Comparison of ENCODE assay signal across 20 cellular contexts in the genomic region with DNA sequence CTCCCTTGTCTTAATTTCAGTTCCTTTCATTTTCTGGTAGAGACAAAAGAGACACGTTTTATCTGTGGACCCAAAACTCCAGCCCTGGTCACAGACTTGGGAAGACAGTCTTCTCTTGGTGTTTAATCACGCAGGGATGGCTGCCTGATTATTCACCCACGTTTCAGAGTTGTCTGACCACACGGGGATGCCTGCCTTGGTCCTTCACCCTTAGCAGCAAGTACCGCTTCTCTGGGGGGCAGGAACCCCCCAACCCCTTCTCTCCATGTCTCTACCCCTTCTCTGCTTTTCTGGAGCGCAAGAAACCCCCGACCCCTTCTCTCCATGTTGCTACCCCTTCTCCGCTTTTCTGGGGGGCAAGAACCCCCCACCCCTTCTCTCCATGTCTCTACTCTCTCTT.
DNase-seq lines count a peak whose midpoint lies in the region; ATAC-seq and TF ChIP-seq lines count a peak whose summit lies in the region.
"Had no signal": no experiment of that assay in that cellular context is flagged by ENCODE, and none has a peak within 500 bp of the region (broad histone marks: within the 10 kb centered on the region; RNA-seq: fewer than 3 reads in every experiment).

No MANE protein-coding gene starts in this region.

- H3K79me2 ChIP-seq in mesendoderm (ENCODE audit: control insufficient read depth, insufficient read depth, low read length) = peaks cover 7% of the 10 kb centered on the region

- H3K27ac ChIP-seq in iPS DF 6.9 (ENCODE audit: low read length) = peak overlapping the region; percentile 52
- peak overlapping the region; percentile 97 for H3K27ac ChIP-seq in mesendoderm (ENCODE audit: low read depth, low read length)
- H3K27ac ChIP-seq: C4-2B, Peyer's patch, SJCRH30 had no signal

- WGBS in iPS DF 6.9 (ENCODE audit: insufficient coverage, insufficient read length) = no CpG with 5 or more reads among the region's 8 CpGs
- no CpG with 5 or more reads among the region's 8 CpGs for WGBS in mesendoderm (ENCODE audit: extremely low coverage, insufficient coverage, low lambda C conversion rate)

- H3K4me3 Mint-ChIP-seq in activated CD4-positive, alpha-beta memory T cell treated with anti-CD3 and anti-CD28 coated beads, Interleukin-2, amount 10 ng/mL, durations not matched to agents 7 days and 5 days = no peak overlapping the region
- H3K4me3 Mint-ChIP-seq: CD8-positive, alpha-beta memory T cell; HFFc6 had no signal

- peak overlapping the region; percentile 92 for H3K18ac ChIP-seq in mesendoderm (ENCODE audit: low read length)

- no peaks in the 10 kb centered on the region for H3K4me1 Mint-ChIP-seq in activated CD4-positive, alpha-beta memory T cell treated with anti-CD3 and anti-CD28 coated beads, Interleukin-2, amount 10 ng/mL, durations not matched to agents 7 days and 5 days
- H3K4me1 Mint-ChIP-seq: CD8-positive, alpha-beta memory T cell had no signal

- POLR2A ChIA-PET in activated CD4-positive, alpha-beta memory T cell treated with anti-CD3 and anti-CD28 coated beads, Interleukin-2, amount 10 ng/mL, durations not matched to agents 7 days and 5 days (lab: Charles Lee) = no interaction called here

- ATAC-seq in GM21390 (IDR thresholded peaks at IDR 0.05; ENCODE audit: unreplicated experiment) (no peak), GM18505 (IDR thresholded peaks at IDR 0.05; ENCODE audit: unreplicated experiment) (no peak)

- peaks cover 3% of the 10 kb centered on the region for H3K79me1 ChIP-seq in mesendoderm (ENCODE audit: low read length)

- H3K9ac ChIP-seq in ES-I3 (ENCODE audit: low read depth, low read length) (peak overlapping the region; percentile 97), NT2/D1 (ENCODE audit: insufficient read length, low read depth) (peak overlapping the region; percentile 89), mesendoderm (ENCODE audit: low read length) (peak overlapping the region; percentile 91)

- H3K27ac Mint-ChIP-seq in activated CD4-positive, alpha-beta memory T cell treated with anti-CD3 and anti-CD28 coated beads, Interleukin-2, amount 10 ng/mL, durations not matched to agents 7 days and 5 days = no peak overlapping the region
- H3K27ac Mint-ChIP-seq: CD8-positive, alpha-beta memory T cell; HFFc6 had no signal

- peak overlapping the region; percentile 99 for H3K4ac ChIP-seq in mesendoderm (ENCODE audit: low read depth, low read length)

- H3K9me3 ChIP-seq in ES-I3 (ENCODE audit: control insufficient read depth, insufficient read depth, low read length) = no peaks in the 10 kb centered on the region
- H3K9me3 ChIP-seq in NT2/D1 (ENCODE audit: insufficient read depth, low read length) = peaks cover 14% of the 10 kb centered on the region; the same call in 1 of the 2 replicates
- no peaks in the 10 kb centered on the region for H3K9me3 ChIP-seq in iPS DF 6.9 (ENCODE audit: control insufficient read depth, insufficient read depth, low read length)
- H3K9me3 ChIP-seq: Peyer's patch, SJCRH30 had no signal

- CTCF ChIA-PET in activated CD4-positive, alpha-beta memory T cell treated with anti-CD3 and anti-CD28 coated beads, Interleukin-2, amount 10 ng/mL, durations not matched to agents 7 days and 5 days (lab: Charles Lee) = no interaction called here

- peak overlapping the region; percentile 94 for H2BK120ac ChIP-seq in mesendoderm (ENCODE audit: low read depth, low read length)

- H3K23ac ChIP-seq in mesendoderm (ENCODE audit: low read length) = peak overlapping the region; percentile 29

- H3K4me1 ChIP-seq in ES-I3 (ENCODE audit: insufficient read depth, low read length) = peaks cover 27% of the 10 kb centered on the region
- H3K4me1 ChIP-seq in NT2/D1 (ENCODE audit: insufficient read depth, insufficient read length) = no peaks in the 10 kb centered on the region
- H3K4me1 ChIP-seq in iPS DF 6.9 (ENCODE audit: control insufficient read depth, insufficient read depth, low read length) = no peaks in the 10 kb centered on the region
- H3K4me1 ChIP-seq in mesendoderm (ENCODE audit: control insufficient read depth, low read depth, low read length) = peaks cover 9% of the 10 kb centered on the region
- H3K4me1 ChIP-seq: Peyer's patch, SJCRH30 had no signal

- peak overlapping the region; percentile 95 for H3K56ac ChIP-seq in mesendoderm (ENCODE audit: low read length)

- DNase-seq in NT2/D1 (ENCODE audit: low read depth, low spot score) (no peak), iPS DF 6.9 (ENCODE audit: low read depth, low spot score) (no peak), mesendoderm (no peak), KBM-7 (no peak)
- no peak for DNase-seq in activated CD4-positive, alpha-beta memory T cell treated with anti-CD3 and anti-CD28 coated beads, Interleukin-2, amount 10 ng/mL, durations not matched to agents 7 days and 5 days
- DNase-seq: CD8-positive, alpha-beta memory T cell; EL; HFFc6; Kasumi-1; NCI-H1694; NCI-H2081; NCI-H2171; NCI-H345; NCI-H524 treated with DMSO at 0.1 percent for 48 hours; Peyer's patch; SJCRH30 had no signal

- H2BK5ac ChIP-seq in mesendoderm (ENCODE audit: low read length) = peak overlapping the region; percentile 92

- H3K9me3 Mint-ChIP-seq in activated CD4-positive, alpha-beta memory T cell treated with anti-CD3 and anti-CD28 coated beads, Interleukin-2, amount 10 ng/mL, durations not matched to agents 7 days and 5 days = peaks cover 4% of the 10 kb centered on the region
- H3K9me3 Mint-ChIP-seq: HFFc6 had no signal

- no peak overlapping the region for H4K8ac ChIP-seq in mesendoderm (ENCODE audit: low read depth, low read length)

- H3K36me3 ChIP-seq in ES-I3 (ENCODE audit: insufficient read depth, low read length) (peaks cover 43% of the 10 kb centered on the region), NT2/D1 (ENCODE audit: insufficient read depth, insufficient read length, low read length) (peaks cover 36% of the 10 kb centered on the region), iPS DF 6.9 (ENCODE audit: control insufficient read depth, insufficient read depth, low read length) (peaks cover 2% of the 10 kb centered on the region; the same call in 1 of the 2 replicates), mesendoderm (ENCODE audit: control insufficient read depth, insufficient read depth, low read length) (no peaks in the 10 kb centered on the region)
- H3K36me3 ChIP-seq: Peyer's patch, SJCRH30 had no signal

- in situ Hi-C loops in KBM-7 (cut with MboI; ENCODE audit: low pct_unique_long_range_greater_than_20kb, low sequenced_read_pairs) = no loop called here

- H3K36me3 Mint-ChIP-seq in activated CD4-positive, alpha-beta memory T cell treated with anti-CD3 and anti-CD28 coated beads, Interleukin-2, amount 10 ng/mL, durations not matched to agents 7 days and 5 days (ENCODE audit: low read depth) = no peaks in the 10 kb centered on the region
- H3K36me3 Mint-ChIP-seq: CD8-positive, alpha-beta memory T cell had no signal

- H2BK15ac ChIP-seq in mesendoderm (replicated peaks; ENCODE audit: low read depth) = no peak overlapping the region

- peak overlapping the region; percentile 14 for H2AK5ac ChIP-seq in mesendoderm (ENCODE audit: low read length)

- H3K27me3 ChIP-seq in NT2/D1 (ENCODE audit: insufficient read depth, insufficient read length) = no peaks in the 10 kb centered on the region
- no peaks in the 10 kb centered on the region for H3K27me3 ChIP-seq in iPS DF 6.9 (ENCODE audit: control insufficient read depth, insufficient read depth, low read length)
- H3K27me3 ChIP-seq in mesendoderm (ENCODE audit: insufficient read depth, low read length, poor library complexity) = no peaks in the 10 kb centered on the region
- H3K27me3 ChIP-seq: Peyer's patch, SJCRH30 had no signal

- peak overlapping the region; percentile 74 for H4K5ac ChIP-seq in mesendoderm (ENCODE audit: low read length)

- TF ChIP-seq POLR2A in GM18505 (IDR thresholded peaks at IDR 0.05; ENCODE audit: borderline replicate concordance, extremely low read depth, insufficient read depth, insufficient read length) = no peak

- H3K4me2 ChIP-seq in mesendoderm (ENCODE audit: low read length) = peak overlapping the region; percentile 40

- H3K27me3 Mint-ChIP-seq in activated CD4-positive, alpha-beta memory T cell treated with anti-CD3 and anti-CD28 coated beads, Interleukin-2, amount 10 ng/mL, durations not matched to agents 7 days and 5 days = no peaks in the 10 kb centered on the region

- H3K4me3 ChIP-seq in NT2/D1 (ENCODE audit: insufficient read length, low read depth) (peak overlapping the region; percentile 81), iPS DF 6.9 (ENCODE audit: low read length) (peak overlapping the region; percentile 58; the same call in 1 of the 2 replicates), mesendoderm (ENCODE audit: low read length) (peak overlapping the region; percentile 53)
- H3K4me3 ChIP-seq: Peyer's patch, SJCRH30 had no signal
